In genomic region chr6:38262609-38263008, GRCh38 we compare ENCODE assay signal across 13 cellular contexts.
DNase-seq lines count a peak whose midpoint lies in the region; ATAC-seq and TF ChIP-seq lines count a peak whose summit lies in the region.
"Had no signal": no experiment of that assay in that cellular context is flagged by ENCODE, and none has a peak within 500 bp of the region (broad histone marks: within the 10 kb centered on the region; RNA-seq: fewer than 3 reads in every experiment).

No MANE protein-coding gene starts in this region.

- peaks cover 36% of the 10 kb centered on the region for H3K4me1 Mint-ChIP-seq in activated naive CD4-positive, alpha-beta T cell treated with anti-CD3 and anti-CD28 coated beads, Interleukin-2, amount 50 U/mL, for 24 hours
- H3K4me1 Mint-ChIP-seq: activated CD8-positive, alpha-beta memory T cell treated with anti-CD3 and anti-CD28 coated beads, Interleukin-2, amount 10 ng/mL, durations not matched to agents 7 days and 5 days had no signal

- no peak for TF ChIP-seq CTCF in WI38 (IDR thresholded peaks at IDR 0.05; ENCODE audit: low read depth, low read length)

- peak overlapping the region; percentile 71 for H3K27ac Mint-ChIP-seq in activated naive CD4-positive, alpha-beta T cell treated with anti-CD3 and anti-CD28 coated beads, Interleukin-2, amount 50 U/mL, for 24 hours
- H3K27ac Mint-ChIP-seq: activated CD8-positive, alpha-beta memory T cell treated with anti-CD3 and anti-CD28 coated beads, Interleukin-2, amount 10 ng/mL, durations not matched to agents 7 days and 5 days; B cell had no signal

- no peak overlapping the region for H3K4me3 Mint-ChIP-seq in activated naive CD4-positive, alpha-beta T cell treated with anti-CD3 and anti-CD28 coated beads, Interleukin-2, amount 50 U/mL, for 24 hours
- H3K4me3 Mint-ChIP-seq: activated CD8-positive, alpha-beta memory T cell treated with anti-CD3 and anti-CD28 coated beads, Interleukin-2, amount 10 ng/mL, durations not matched to agents 7 days and 5 days; B cell had no signal

- no peaks in the 10 kb centered on the region for H3K27me3 Mint-ChIP-seq in activated naive CD4-positive, alpha-beta T cell treated with anti-CD3 and anti-CD28 coated beads, Interleukin-2, amount 50 U/mL, for 24 hours
- H3K27me3 Mint-ChIP-seq: activated CD8-positive, alpha-beta memory T cell treated with anti-CD3 and anti-CD28 coated beads, Interleukin-2, amount 10 ng/mL, durations not matched to agents 7 days and 5 days; B cell had no signal

- peak overlapping the region; percentile 18; the same call in 1 of the 2 replicates for H3K4me3 ChIP-seq in WI38 (ENCODE audit: low read depth, low read length)
- H3K4me3 ChIP-seq: mucosa of descending colon had no signal

- H3K9me3 Mint-ChIP-seq in activated naive CD4-positive, alpha-beta T cell treated with anti-CD3 and anti-CD28 coated beads, Interleukin-2, amount 50 U/mL, for 24 hours: no peaks in the 10 kb centered on the region

- peaks cover 18% of the 10 kb centered on the region for H3K36me3 Mint-ChIP-seq in activated naive CD4-positive, alpha-beta T cell treated with anti-CD3 and anti-CD28 coated beads, Interleukin-2, amount 50 U/mL, for 24 hours

- DNase-seq in activated naive CD4-positive, alpha-beta T cell (lab: John Stamatoyannopoulos, UW): no peak
- DNase-seq in foreskin melanocyte: peak; percentile 81
- DNase-seq in stromal cell of bone marrow (ENCODE audit: low read depth): peak; percentile 82
- no peak for DNase-seq in GF-D8 (lab: John Stamatoyannopoulos, UW)
- DNase-seq: activated CD8-positive, alpha-beta memory T cell treated with anti-CD3 and anti-CD28 coated beads, Interleukin-2, amount 10 ng/mL, durations not matched to agents 7 days and 5 days; mucosa of descending colon; NCI-H1105; SIG-M5 had no signal

- no peak for ATAC-seq in GM21576 (IDR thresholded peaks at IDR 0.05; ENCODE audit: unreplicated experiment)
- ATAC-seq in HG03342 (IDR thresholded peaks at IDR 0.05; ENCODE audit: unreplicated experiment): no peak
- ATAC-seq: activated CD8-positive, alpha-beta memory T cell treated with anti-CD3 and anti-CD28 coated beads, Interleukin-2, amount 10 ng/mL, durations not matched to agents 7 days and 5 days had no signal

Comparison
In these comparisons a context has a peak if more than half of its experiments do, and no peak if none do; other contexts are left out.
1. DNase-seq: peak in foreskin melanocyte (single experiment) and stromal cell of bone marrow (single experiment); none in activated naive CD4-positive, alpha-beta T cell (0 of 4) and GF-D8 (single experiment).